ENCODE assay signal across 37 cellular contexts in genomic region chr13:91526543-91527033, GRCh38.
DNase-seq lines count a peak whose midpoint lies in the region; ATAC-seq, FAIRE-seq and TF ChIP-seq lines count a peak whose summit lies in the region.
"Had no signal": no experiment of that assay in that cellular context is flagged by ENCODE, and none has a peak within 500 bp of the region (broad histone marks: within the 10 kb centered on the region; RNA-seq: fewer than 3 reads in every experiment).

No MANE protein-coding gene starts in this region.

- H4K5ac ChIP-seq in mesendoderm (ENCODE audit: low read length): no peak overlapping the region

- no peak overlapping the region for H2BK15ac ChIP-seq in mesendoderm (replicated peaks; ENCODE audit: low read depth)

- no peak for FAIRE-seq in K562 (lab: Jason Lieb, UNC)
- FAIRE-seq: A204.1, A549, D721Med had no signal

- TF ChIP-seq CTCF in K562 (IDR thresholded peaks at IDR 0.05 in 2 of 3, conservative IDR thresholded peaks at IDR 0.05 in 1 of 3; ENCODE audit: insufficient read depth in 2 of 3, low read depth in 1 of 3, low read length in 3 of 3) (no peak), neural cell (IDR thresholded peaks at IDR 0.05; ENCODE audit: poor library complexity, severe bottlenecking) (no peak), neural crest cell (conservative IDR thresholded peaks at IDR 0.05) (no peak)

- ATAC-seq in K562 (no peak), HG02973 (IDR thresholded peaks at IDR 0.05; ENCODE audit: unreplicated experiment) (no peak)
- ATAC-seq: A549; CD8-positive, alpha-beta T cell had no signal

- H3K4me2 ChIP-seq in K562 (ENCODE audit: insufficient read depth, low read length) (no peak overlapping the region), mesendoderm (ENCODE audit: low read length) (no peak overlapping the region), neural cell (ENCODE audit: low read length) (no peak overlapping the region)
- H3K4me2 ChIP-seq: A549; BLaER1; BLaER1 treated with 17β-estradiol and CSF1 and Interleukin-3, amounts not matched to agents 10 nM and 100 nM had no signal

- TF ChIP-seq EP300 in K562 (IDR thresholded peaks at IDR 0.05; ENCODE audit: low read length) (no peak), neural cell (conservative IDR thresholded peaks at IDR 0.05; ENCODE audit: poor library complexity, severe bottlenecking) (peak; percentile 94)

- no peaks in the 10 kb centered on the region for H3K9me1 ChIP-seq in K562 (ENCODE audit: control insufficient read depth, insufficient read depth, low read length)

- H3K4me3 Mint-ChIP-seq in neural crest cell: no peak overlapping the region
- H3K4me3 Mint-ChIP-seq: B cell; CD14-positive monocyte; CD4-positive, alpha-beta memory T cell; CD4-positive, alpha-beta T cell; CD4-positive, CD25-positive, alpha-beta regulatory T cell; CD8-positive, alpha-beta memory T cell; CD8-positive, alpha-beta T cell had no signal

- no peak for DNase-seq in K562 (ENCODE audit: extremely low read depth in 1 of 4, low spot score in 3 of 4)
- no peak for DNase-seq in mesendoderm
- no peak for DNase-seq in neural crest cell (ENCODE audit: low read depth, low spot score)
- no peak for DNase-seq in activated CD4-positive, alpha-beta T cell treated with anti-CD3 and anti-CD28 coated beads for 4 hours
- DNase-seq in activated T-cell treated with anti-CD3 and anti-CD28 coated beads, Interleukin-2, amount 50 U/mL, for 48 hours: no peak
- DNase-seq in central memory CD4-positive, alpha-beta T cell: no peak
- DNase-seq: 8988T; ACHN; AML-193; BE2C; C1 segment of cervical spinal cord; Caco-2; Calu3; CD4-positive, alpha-beta memory T cell; CD4-positive, alpha-beta T cell; CD4-positive, CD25-positive, alpha-beta regulatory T cell; CD8-positive, alpha-beta memory T cell; CD8-positive, alpha-beta T cell; COR-L47; DMS 273 treated with DMSO at 0.1 percent for 48 hours; DMS153; DMS53; DMS79; DMS79 treated with DMSO at 0.1 percent for 48 hours; DND-41; EL had no signal

- CTCF ChIA-PET in K562 (lab: Yijun Ruan, JAX; ENCODE audit: low intra/inter-chr PET ratio): no interaction called here

- H3K9me3 Mint-ChIP-seq in neural crest cell: peaks cover 15% of the 10 kb centered on the region
- H3K9me3 Mint-ChIP-seq: CD4-positive, alpha-beta T cell; CD8-positive, alpha-beta T cell had no signal

- H3K4me1 ChIP-seq in K562 (replicated peaks in 1 of 2; ENCODE audit: control insufficient read depth in 2 of 2, insufficient read depth in 2 of 2, low read length in 2 of 2) (no peaks in the 10 kb centered on the region), mesendoderm (ENCODE audit: control insufficient read depth, low read depth, low read length) (no peaks in the 10 kb centered on the region)
- H3K4me1 ChIP-seq: A549; BE2C; BLaER1; BLaER1 treated with 17β-estradiol and CSF1 and Interleukin-3, amounts not matched to agents 10 nM and 100 nM; Caco-2 had no signal

- H3K36me3 ChIP-seq in K562 (ENCODE audit: control insufficient read depth, insufficient read depth, low read length) (no peaks in the 10 kb centered on the region), mesendoderm (ENCODE audit: control insufficient read depth, insufficient read depth, low read length) (no peaks in the 10 kb centered on the region), neural cell (ENCODE audit: insufficient read depth, low read length) (no peaks in the 10 kb centered on the region)
- H3K36me3 ChIP-seq: BE2C; BLaER1; BLaER1 treated with 17β-estradiol and CSF1 and Interleukin-3, amounts not matched to agents 10 nM and 100 nM had no signal

- in situ Hi-C loops in K562 (cut with MboI): no loop called here

- TF ChIP-seq RAD21 in K562 (CRISPR knock-in tag; conservative IDR thresholded peaks at IDR 0.05 in 1 of 2, IDR thresholded peaks at IDR 0.05 in 1 of 2): no peak
- TF ChIP-seq RAD21 in neural cell (conservative IDR thresholded peaks at IDR 0.05): no peak

- peaks cover 1% of the 10 kb centered on the region for H3K4me1 Mint-ChIP-seq in neural crest cell
- H3K4me1 Mint-ChIP-seq: B cell; CD14-positive monocyte; CD4-positive, alpha-beta memory T cell; CD4-positive, CD25-positive, alpha-beta regulatory T cell; CD8-positive, alpha-beta memory T cell had no signal

- no peak overlapping the region for H2BK5ac ChIP-seq in mesendoderm (ENCODE audit: low read length)

- H3K9ac ChIP-seq in K562 (ENCODE audit: insufficient read depth in 1 of 2, low read depth in 2 of 2, low read length in 2 of 2): no peak overlapping the region
- H3K9ac ChIP-seq in mesendoderm (ENCODE audit: low read length): no peak overlapping the region
- H3K9ac ChIP-seq in neural cell (ENCODE audit: low read length): no peak overlapping the region
- H3K9ac ChIP-seq: BLaER1; BLaER1 treated with 17β-estradiol and CSF1 and Interleukin-3, amounts not matched to agents 10 nM and 100 nM had no signal

- H3K36me3 Mint-ChIP-seq in neural crest cell (ENCODE audit: low read depth): no peaks in the 10 kb centered on the region
- H3K36me3 Mint-ChIP-seq: CD14-positive monocyte; CD4-positive, alpha-beta memory T cell; CD4-positive, CD25-positive, alpha-beta regulatory T cell; CD8-positive, alpha-beta memory T cell; CD8-positive, alpha-beta T cell had no signal

- peaks cover 2% of the 10 kb centered on the region; the same call in 1 of the 2 replicates for H3K9me3 ChIP-seq in K562 (replicated peaks; ENCODE audit: control insufficient read depth, insufficient read depth, low read depth, low read length)
- H3K9me3 ChIP-seq in neural cell (ENCODE audit: low read length): no peaks in the 10 kb centered on the region
- H3K9me3 ChIP-seq: A549, BE2C, Caco-2 had no signal

- peak overlapping the region; percentile 5 for H4K8ac ChIP-seq in mesendoderm (ENCODE audit: low read depth, low read length)

- no peak overlapping the region for H3K4me3 ChIP-seq in K562
- H3K4me3 ChIP-seq in mesendoderm (ENCODE audit: low read length): no peak overlapping the region
- H3K4me3 ChIP-seq in neural cell (ENCODE audit: low read length): peak overlapping the region; percentile 17
- H3K4me3 ChIP-seq: A549; BLaER1; BLaER1 treated with 17β-estradiol and CSF1 and Interleukin-3, amounts not matched to agents 10 nM and 100 nM had no signal

- no peak overlapping the region for H3K27ac ChIP-seq in K562 (ENCODE audit: extremely low read depth, low read depth, low read length)
- H3K27ac ChIP-seq in mesendoderm (ENCODE audit: low read depth, low read length): no peak overlapping the region
- peak overlapping the region; percentile 55 for H3K27ac ChIP-seq in neural cell (ENCODE audit: low read length)
- H3K27ac ChIP-seq: 22Rv1; A549; BLaER1; BLaER1 treated with 17β-estradiol and CSF1 and Interleukin-3, amounts not matched to agents 10 nM and 100 nM; C4-2B had no signal

- H4K20me1 ChIP-seq in K562 (replicated peaks; ENCODE audit: control insufficient read depth, insufficient read depth, low read length) (no peaks in the 10 kb centered on the region), neural cell (ENCODE audit: insufficient read depth) (no peaks in the 10 kb centered on the region)
- H4K20me1 ChIP-seq: BLaER1; BLaER1 treated with 17β-estradiol and CSF1 and Interleukin-3, amounts not matched to agents 10 nM and 100 nM had no signal

- no peaks in the 10 kb centered on the region for H3K9me2 ChIP-seq in neural cell (ENCODE audit: insufficient read depth, low read length)

- no peak for TF ChIP-seq POLR2A in K562 (conservative IDR thresholded peaks at IDR 0.05)

- no peak overlapping the region for H2BK120ac ChIP-seq in mesendoderm (ENCODE audit: low read depth, low read length)

- intact Hi-C loops in K562 (cut with micrococcal nuclease): no loop called here

- no peaks in the 10 kb centered on the region for H3K79me1 ChIP-seq in mesendoderm (ENCODE audit: low read length)

- WGBS in K562 (ENCODE audit: insufficient coverage, low coverage, missing lambda C conversion rate): 4% methylated on average over 3 of the region's 3 CpGs
- no CpG with 5 or more reads among the region's 3 CpGs for WGBS in mesendoderm (ENCODE audit: extremely low coverage, insufficient coverage, low lambda C conversion rate)

- no peaks in the 10 kb centered on the region for H3K27me3 Mint-ChIP-seq in neural crest cell (ENCODE audit: low read depth)
- H3K27me3 Mint-ChIP-seq: B cell; CD4-positive, alpha-beta memory T cell; CD4-positive, alpha-beta T cell; CD4-positive, CD25-positive, alpha-beta regulatory T cell; CD8-positive, alpha-beta memory T cell had no signal

- H3K27me3 ChIP-seq in K562 (ENCODE audit: control insufficient read depth in 2 of 2, insufficient read depth in 2 of 2, low read length in 2 of 2) (no peaks in the 10 kb centered on the region), mesendoderm (ENCODE audit: insufficient read depth, low read length, poor library complexity) (no peaks in the 10 kb centered on the region), neural cell (ENCODE audit: insufficient read depth, low read depth, low read length) (no peaks in the 10 kb centered on the region)
- H3K27me3 ChIP-seq: BE2C; BLaER1; BLaER1 treated with 17β-estradiol and CSF1 and Interleukin-3, amounts not matched to agents 10 nM and 100 nM had no signal

- POLR2A ChIA-PET in K562 (lab: Yijun Ruan, JAX): interaction anchor here (0.9 kb wide), 1 partner anchor 14 kb away, joined by 3 read pairs; no protein-coding TSS in a partner anchor

- BruUV-seq in K562 (replicated peaks; lab: Mats Ljungman, UMichigan): no TSS peak

- H2AK5ac ChIP-seq in mesendoderm (ENCODE audit: low read length): no peak overlapping the region

- no peak overlapping the region for H3K4ac ChIP-seq in mesendoderm (ENCODE audit: low read depth, low read length)

- no peak overlapping the region for H3K18ac ChIP-seq in mesendoderm (ENCODE audit: low read length)

- no peak overlapping the region for H3K56ac ChIP-seq in mesendoderm (ENCODE audit: low read length)

- no peaks in the 10 kb centered on the region for H3F3A ChIP-seq in neural cell (ENCODE audit: insufficient read depth, low read length, poor library complexity, severe bottlenecking)

- H2AFZ ChIP-seq in K562 (ENCODE audit: low read depth, low read length) (no peak overlapping the region), neural cell (ENCODE audit: low read depth, low read length) (no peak overlapping the region)

- H3K27ac Mint-ChIP-seq in neural crest cell (ENCODE audit: unreplicated experiment): peak overlapping the region; percentile 79
- H3K27ac Mint-ChIP-seq: B cell; CD14-positive monocyte; CD4-positive, alpha-beta memory T cell; CD4-positive, alpha-beta T cell; CD4-positive, CD25-positive, alpha-beta regulatory T cell; CD8-positive, alpha-beta memory T cell; CD8-positive, alpha-beta T cell had no signal

- no peaks in the 10 kb centered on the region for H3K79me2 ChIP-seq in K562 (ENCODE audit: control insufficient read depth, insufficient read depth, low read length)
- H3K79me2 ChIP-seq in mesendoderm (ENCODE audit: control insufficient read depth, insufficient read depth, low read length): no peaks in the 10 kb centered on the region
- H3K79me2 ChIP-seq in neural cell (replicated peaks; ENCODE audit: insufficient read depth, low read length): no peaks in the 10 kb centered on the region

- no peak overlapping the region for H3K23ac ChIP-seq in mesendoderm (ENCODE audit: low read length)

TF ChIP-seq in neural cell, 6 proteins besides CTCF, POLR2A, EP300 and RAD21 (continues in another document):
- TF ChIP-seq EZH2 (IDR thresholded peaks at IDR 0.05; ENCODE audit: borderline replicate concordance, insufficient read depth, low read length, poor library complexity, severe bottlenecking): no peak
